ENCODE assay signal across 25 cellular contexts in genomic region chr11:2319791-2320481, GRCh38. TPM values are rescaled to one million over a fixed set of nuclear protein-coding genes. Genes with fewer than 3 reads are reported as not detected.
"Had no signal": no experiment of that assay in that cellular context is flagged by ENCODE, and none has a peak within 500 bp of the region (broad histone marks: within the 10 kb centered on the region; RNA-seq: fewer than 3 reads in every experiment).

No MANE protein-coding gene starts in this region.

- H3K27ac ChIP-seq: adrenal gland, breast epithelium, esophagus squamous epithelium, tibial nerve had no signal

- H3K4me3 Mint-ChIP-seq: activated CD8-positive, alpha-beta T cell treated with anti-CD3 and anti-CD28 coated beads, Interleukin-2, amount 10 ng/mL, durations not matched to agents 7 days and 5 days; activated T-cell treated with anti-CD3 and anti-CD28 coated beads, Interleukin-2, amount 50 U/mL, for 72 hours; dendritic cell treated with granulocyte-macrophage colony-stimulating factor and Interleukin-4, amounts not matched to agents 40 ng/mL and 50 ng/mL, for 4 days; immature natural killer cell; memory B cell had no signal

- H3K4me3 ChIP-seq: adrenal gland, breast epithelium, esophagus squamous epithelium, mucosa of descending colon, tibial nerve had no signal

- H3K9me3 Mint-ChIP-seq: dendritic cell treated with granulocyte-macrophage colony-stimulating factor and Interleukin-4, amounts not matched to agents 40 ng/mL and 50 ng/mL, for 4 days had no signal

- H3K9me3 ChIP-seq: adrenal gland, esophagus squamous epithelium, mucosa of descending colon had no signal

- H3K4me1 Mint-ChIP-seq: memory B cell, naive B cell had no signal

- H3K36me3 ChIP-seq: adrenal gland, breast epithelium, esophagus squamous epithelium had no signal

- DNase-seq: activated CD4-positive, alpha-beta T cell treated with anti-CD3 and anti-CD28 coated beads for 48 hours; activated CD4-positive, CD25-positive, alpha-beta regulatory T cell; activated CD8-positive, alpha-beta memory T cell treated with anti-CD3 and anti-CD28 coated beads, Interleukin-2, amount 50 U/mL, for 4 hours; activated CD8-positive, alpha-beta T cell treated with anti-CD3 and anti-CD28 coated beads, Interleukin-2, amount 10 ng/mL, durations not matched to agents 7 days and 5 days; activated gamma-delta T cell treated with Interleukin-2 at 50 U/mL for 16 hours; activated T-cell treated with anti-CD3 and anti-CD28 coated beads, Interleukin-2, amount 50 U/mL, for 72 hours; effector CD8-positive, alpha-beta T cell; esophagus squamous epithelium; immature natural killer cell; kidney glomerular epithelial cell; left ventricle myocardium superior; mucosa of descending colon; naive B cell; stimulated activated CD4-positive, alpha-beta T cell treated with anti-CD3 and anti-CD28 coated beads, Interleukin-2, amount 100 ng/mL, for 24 hours; stimulated activated naive CD4-positive, alpha-beta T cell treated with Interleukin-2 at 50 U/mL for 16 hours; substantia nigra had no signal

- H3K27me3 ChIP-seq: adrenal gland, breast epithelium, tibial nerve had no signal

- H3K36me3 Mint-ChIP-seq: activated naive CD4-positive, alpha-beta T cell treated with anti-CD3 and anti-CD28 coated beads, Interleukin-2, amount 50 U/mL, for 72 hours had no signal

- H3K27ac Mint-ChIP-seq: activated CD8-positive, alpha-beta T cell treated with anti-CD3 and anti-CD28 coated beads, Interleukin-2, amount 10 ng/mL, durations not matched to agents 7 days and 5 days; activated naive CD4-positive, alpha-beta T cell treated with anti-CD3 and anti-CD28 coated beads, Interleukin-2, amount 50 U/mL, for 72 hours; activated T-cell treated with anti-CD3 and anti-CD28 coated beads, Interleukin-2, amount 50 U/mL, for 72 hours; dendritic cell treated with granulocyte-macrophage colony-stimulating factor and Interleukin-4, amounts not matched to agents 40 ng/mL and 50 ng/mL, for 4 days; immature natural killer cell; memory B cell; naive B cell had no signal

- ATAC-seq: activated CD8-positive, alpha-beta T cell treated with anti-CD3 and anti-CD28 coated beads, Interleukin-2, amount 10 ng/mL, durations not matched to agents 7 days and 5 days; activated naive CD4-positive, alpha-beta T cell treated with anti-CD3 and anti-CD28 coated beads, Interleukin-2, amount 50 U/mL, for 72 hours; activated T-cell treated with anti-CD3 and anti-CD28 coated beads, Interleukin-2, amount 50 U/mL, for 72 hours; left ventricle myocardium superior; mucosa of descending colon had no signal

RNA-seq across cellular contexts. Expression of gene TSPAN32, which starts 18.1 kb away (rescaled TPM):
- total RNA-seq: astrocyte, endothelial cell of umbilical vein, renal cortical epithelial cell had no signal
- polyA plus RNA-seq: endothelial cell of umbilical vein had no signal

RNA-seq across cellular contexts. Expression of gene C11orf21, which starts 18.2 kb away (rescaled TPM):
- total RNA-seq: astrocyte, endothelial cell of umbilical vein had no signal
- polyA plus RNA-seq: endothelial cell of umbilical vein had no signal

RNA-seq across cellular contexts. Expression of gene ASCL2, which starts 49.5 kb away (rescaled TPM):
- total RNA-seq: astrocyte, endothelial cell of umbilical vein, renal cortical epithelial cell had no signal
- polyA plus RNA-seq: endothelial cell of umbilical vein had no signal
